11 cellular contexts compared by ENCODE assay signal in genomic region chr20:62356143-62356947, GRCh38. TPM values are rescaled to one million over a fixed set of nuclear protein-coding genes. Genes with fewer than 3 reads are reported as not detected.
DNase-seq lines count a peak whose midpoint lies in the region; ATAC-seq, FAIRE-seq and TF ChIP-seq lines count a peak whose summit lies in the region.
"Had no signal": no experiment of that assay in that cellular context is flagged by ENCODE, and none has a peak within 500 bp of the region (broad histone marks: within the 10 kb centered on the region; RNA-seq: fewer than 3 reads in every experiment).

No MANE protein-coding gene starts in this region.

- no peaks in the 10 kb centered on the region for H3K9me3 ChIP-seq in keratinocyte (ENCODE audit: control insufficient read depth, low read depth, low read length)
- H3K9me3 ChIP-seq in gastrocnemius medialis: no peaks in the 10 kb centered on the region

- peaks cover 83% of the 10 kb centered on the region for H3K4me1 ChIP-seq in keratinocyte (ENCODE audit: control insufficient read depth, extremely low read depth, insufficient read depth, low read length)
- H3K4me1 ChIP-seq in gastrocnemius medialis: peaks cover 66 to 72% of the 10 kb centered on the region in 2 donors
- peaks cover 32% of the 10 kb centered on the region for H3K4me1 ChIP-seq in foreskin keratinocyte

- no peak for FAIRE-seq in keratinocyte (lab: Jason Lieb, UNC)
- FAIRE-seq: bronchial epithelial cell, islet of Langerhans had no signal

- H3K27me3 ChIP-seq in keratinocyte (ENCODE audit: control insufficient read depth, extremely low read depth, insufficient read depth, low read length) (no peaks in the 10 kb centered on the region), gastrocnemius medialis (no peaks in the 10 kb centered on the region), foreskin keratinocyte (no peaks in the 10 kb centered on the region)

- H3K9ac ChIP-seq in keratinocyte (ENCODE audit: control insufficient read depth, extremely low read depth, insufficient read depth, low read length): no peak overlapping the region

- in situ Hi-C loops in gastrocnemius medialis (cut with MboI; ENCODE audit: low sequenced_read_pairs in 4 of 4): no loop called here

- H3K4me3 ChIP-seq in keratinocyte (ENCODE audit: control insufficient read depth in 2 of 3, extremely low read depth in 1 of 3, insufficient read depth in 2 of 3, low read depth in 1 of 3, low read length in 3 of 3): no peak overlapping the region
- peak overlapping the region; percentile 32 to 40 (median 37) for H3K4me3 ChIP-seq in gastrocnemius medialis

- no peak for TF ChIP-seq POLR2A in gastrocnemius medialis (IDR thresholded peaks at IDR 0.05)

- DNase-seq in ELF-1 (ENCODE audit: low read depth, low spot score) (peak; percentile 26), keratinocyte (ENCODE audit: low read depth, low spot score) (no peak), gastrocnemius medialis (no peak), hepatic stellate cell (ENCODE audit: low spot score) (no peak), foreskin keratinocyte (no peak), SKM-1 (lab: John Stamatoyannopoulos, UW; ENCODE audit: unreplicated experiment) (no peak), UCSD-AML1 (lab: John Stamatoyannopoulos, UW; ENCODE audit: unreplicated experiment) (no peak)
- DNase-seq: activated CD8-positive, alpha-beta T cell treated with anti-CD3 and anti-CD28 coated beads for 36 hours had no signal

- H3K36me3 ChIP-seq in keratinocyte (ENCODE audit: control insufficient read depth in 2 of 2, extremely low read depth in 1 of 2, insufficient read depth in 2 of 2, low read length in 2 of 2) (peaks cover 7 to 23% of the 10 kb centered on the region in 2 experiments), gastrocnemius medialis (no peaks in the 10 kb centered on the region)

- ATAC-seq in gastrocnemius medialis: no peak
- ATAC-seq in foreskin keratinocyte: no peak
- ATAC-seq: activated CD8-positive, alpha-beta T cell treated with anti-CD3 and anti-CD28 coated beads for 36 hours had no signal

- peak overlapping the region; percentile 45 for H3K4me2 ChIP-seq in keratinocyte (ENCODE audit: control insufficient read depth, extremely low read depth, insufficient read depth, low read depth, low read length)

- intact Hi-C loops in gastrocnemius medialis (cut with DNase I; ENCODE audit: low total_unique reads): no loop called here

- H3K27ac ChIP-seq in angular gyrus (ENCODE audit: low read depth, low read length) (peak overlapping the region; percentile 70), keratinocyte (ENCODE audit: control insufficient read depth, insufficient read depth, low read length) (no peak overlapping the region), gastrocnemius medialis (peak overlapping the region; percentile 82 to 88 (median 82)), foreskin keratinocyte (no peak overlapping the region)

- H4K20me1 ChIP-seq in keratinocyte (ENCODE audit: control insufficient read depth, extremely low read depth, insufficient read depth, low read length): peaks cover 9% of the 10 kb centered on the region

- H3K79me2 ChIP-seq in keratinocyte (ENCODE audit: control insufficient read depth, insufficient read depth, low read length): peaks cover 57% of the 10 kb centered on the region

- TF ChIP-seq CTCF in keratinocyte (optimal IDR thresholded peaks at IDR 0.05 in 1 of 3, IDR thresholded peaks at IDR 0.05 in 1 of 3, conservative IDR thresholded peaks at IDR 0.05 in 1 of 3; ENCODE audit: extremely low read depth in 1 of 3, insufficient read depth in 2 of 3, low read length in 3 of 3) (no peak), gastrocnemius medialis (IDR thresholded peaks at IDR 0.05 in 4 of 5, conservative IDR thresholded peaks at IDR 0.05 in 1 of 5) (no peak), foreskin keratinocyte (conservative IDR thresholded peaks at IDR 0.05) (no peak)

- H3K9me1 ChIP-seq in keratinocyte (ENCODE audit: control insufficient read depth, extremely low read depth, insufficient read depth, low read length): no peaks in the 10 kb centered on the region

- dilution Hi-C loops in keratinocyte (cut with MboI; ENCODE audit: extremely low pct_ligation_motif_present, low sequenced_read_pairs): no loop called here

- H2AFZ ChIP-seq in keratinocyte (ENCODE audit: control insufficient read depth, low read length): no peak overlapping the region

RNA-seq across cellular contexts. Expression of gene LAMA5, which starts 10.8 kb away (rescaled TPM):
- 6.9 to 17.9 TPM (median 8.7 TPM) in 3 replicates for polyA plus RNA-seq in keratinocyte
- polyA plus RNA-seq in keratinocyte (2011; ENCODE audit: low read depth): 51.0 TPM
- 1.6 and 8.1 TPM in 2 replicates for polyA plus RNA-seq in keratinocyte (2011; cell fraction: cytosol; rRNA removed)
- 101 and 177 TPM in 2 replicates for polyA plus RNA-seq in keratinocyte (2011; cell fraction: nucleus; rRNA removed)
- 54.5 and 61.7 TPM in 2 replicates for polyA plus RNA-seq in keratinocyte (2012; ENCODE audit: low replicate concordance)
- 24.2 to 50.5 TPM (median 24.6 TPM) in 3 replicates for polyA minus RNA-seq in keratinocyte
- 43.2 TPM for polyA minus RNA-seq in keratinocyte (2011; cell fraction: cytosol; rRNA and poly(A)+ RNA removed)
- 183 and 196 TPM in 2 replicates for polyA minus RNA-seq in keratinocyte (2011; cell fraction: nucleus; rRNA and poly(A)+ RNA removed)
- total RNA-seq in gastrocnemius medialis: 10 to 100 TPM; 13.0 to 35.8 (median 22.7) TPM
- total RNA-seq in foreskin keratinocyte: 72.6 and 87.7 TPM in 2 replicates
- polyA plus RNA-seq in foreskin keratinocyte: 62.3 and 75.3 TPM in 2 replicates

RNA-seq across cellular contexts. Expression of gene RPS21, which starts 30.6 kb away (rescaled TPM):
- polyA plus RNA-seq in keratinocyte: 2,971 to 5,490 TPM (median 3,874 TPM) in 3 replicates
- 984 TPM for polyA plus RNA-seq in keratinocyte (2011; ENCODE audit: low read depth)
- 1,407 and 2,786 TPM in 2 replicates for polyA plus RNA-seq in keratinocyte (2011; cell fraction: cytosol; rRNA removed)
- polyA plus RNA-seq in keratinocyte (2011; cell fraction: nucleus; rRNA removed): 1,324 and 1,818 TPM in 2 replicates
- 3,853 and 4,653 TPM in 2 replicates for polyA plus RNA-seq in keratinocyte (2012; ENCODE audit: low replicate concordance)
- 724 to 1,431 TPM (median 1,117 TPM) in 3 replicates for polyA minus RNA-seq in keratinocyte
- 1,444 TPM for polyA minus RNA-seq in keratinocyte (2011; cell fraction: cytosol; rRNA and poly(A)+ RNA removed)
- polyA minus RNA-seq in keratinocyte (2011; cell fraction: nucleus; rRNA and poly(A)+ RNA removed): 353 and 441 TPM in 2 replicates
- 1,000 to 10,000 TPM; 1,167 to 4,037 (median 2,295) TPM for total RNA-seq in gastrocnemius medialis
- 1,147 and 1,424 TPM in 2 replicates for total RNA-seq in foreskin keratinocyte
- polyA plus RNA-seq in foreskin keratinocyte: 3,116 and 3,644 TPM in 2 replicates

RNA-seq across cellular contexts. Expression of gene CABLES2, which starts 50.7 kb away (rescaled TPM):
- 1.9 to 4.6 TPM (median 2.2 TPM) in 3 replicates for polyA plus RNA-seq in keratinocyte
- 2.3 TPM for polyA plus RNA-seq in keratinocyte (2011; ENCODE audit: low read depth)
- 2.5 and 3.3 TPM in 2 replicates for polyA plus RNA-seq in keratinocyte (2011; cell fraction: cytosol; rRNA removed)
- polyA plus RNA-seq in keratinocyte (2011; cell fraction: nucleus; rRNA removed): 3.8 and 4.1 TPM in 2 replicates
- polyA plus RNA-seq in keratinocyte (2012; ENCODE audit: low replicate concordance): 2.5 and 4.4 TPM in 2 replicates
- polyA minus RNA-seq in keratinocyte: 3.0 to 5.1 TPM (median 3.0 TPM) in 3 replicates
- polyA minus RNA-seq in keratinocyte (2011; cell fraction: cytosol; rRNA and poly(A)+ RNA removed): 3.1 TPM
- 2.1 and 2.3 TPM in 2 replicates for polyA minus RNA-seq in keratinocyte (2011; cell fraction: nucleus; rRNA and poly(A)+ RNA removed)
- total RNA-seq in gastrocnemius medialis: 1 to 10 TPM; 3.6 to 9.3 (median 4.2) TPM
- total RNA-seq in foreskin keratinocyte: 6.2 and 7.1 TPM in 2 replicates
- polyA plus RNA-seq in foreskin keratinocyte: 5.7 and 5.8 TPM in 2 replicates

RNA-seq across cellular contexts. Expression of gene ADRM1, which starts 53.5 kb away (rescaled TPM):
- 89.8 to 109 TPM (median 91.4 TPM) in 3 replicates for polyA plus RNA-seq in keratinocyte
- polyA plus RNA-seq in keratinocyte (2011; ENCODE audit: low read depth): 76.7 TPM
- 44.3 and 119 TPM in 2 replicates for polyA plus RNA-seq in keratinocyte (2011; cell fraction: cytosol; rRNA removed)
- 54.7 and 70.3 TPM in 2 replicates for polyA plus RNA-seq in keratinocyte (2011; cell fraction: nucleus; rRNA removed)
- polyA plus RNA-seq in keratinocyte (2012; ENCODE audit: low replicate concordance): 68.7 and 160 TPM in 2 replicates
- polyA minus RNA-seq in keratinocyte: 42.9 to 58.8 TPM (median 51.9 TPM) in 3 replicates
- 135 TPM for polyA minus RNA-seq in keratinocyte (2011; cell fraction: cytosol; rRNA and poly(A)+ RNA removed)
- polyA minus RNA-seq in keratinocyte (2011; cell fraction: nucleus; rRNA and poly(A)+ RNA removed): 43.1 and 52.3 TPM in 2 replicates
- total RNA-seq in gastrocnemius medialis: 100 to 1,000 TPM; 389 to 644 (median 611) TPM
- 176 and 180 TPM in 2 replicates for total RNA-seq in foreskin keratinocyte
- polyA plus RNA-seq in foreskin keratinocyte: 223 and 226 TPM in 2 replicates

Comparison
In these comparisons a context has a peak if more than half of its experiments do, and no peak if none do; other contexts are left out.
1. H3K27ac ChIP-seq: peak in angular gyrus (single experiment) and gastrocnemius medialis (4 of 4); none in keratinocyte (single experiment) and foreskin keratinocyte (single experiment).
2. H3K4me3 ChIP-seq: peak in gastrocnemius medialis (4 of 4); none in keratinocyte (0 of 3).